In the genomic region with DNA sequence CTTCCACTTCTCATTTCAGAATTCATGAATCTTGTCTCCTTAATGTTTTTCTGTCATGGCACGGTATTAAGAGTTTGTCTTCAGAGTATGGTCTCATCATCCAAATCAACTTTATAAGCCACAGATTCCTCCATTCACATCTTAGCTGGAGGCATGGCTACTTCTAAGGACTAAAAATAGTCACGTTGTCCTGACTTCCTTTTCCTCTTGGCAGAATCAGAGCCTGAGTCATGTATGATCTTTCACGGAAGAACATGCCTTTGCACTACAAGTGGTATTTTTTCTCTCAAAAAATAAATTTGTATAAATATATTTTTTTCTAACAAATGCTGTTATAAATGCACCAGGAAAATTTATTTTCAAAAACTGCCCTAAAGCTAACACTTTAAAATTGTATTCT, we compare ENCODE assay signal across 15 cellular contexts.
A peak's percentile ranks its signal among the peaks of the same experiment; 100 is the strongest.
DNase-seq lines count a peak whose midpoint lies in the region; FAIRE-seq and TF ChIP-seq lines count a peak whose summit lies in the region.
"Had no signal": no experiment of that assay in that cellular context is flagged by ENCODE, and none has a peak within 500 bp of the region (broad histone marks: within the 10 kb centered on the region; RNA-seq: fewer than 3 reads in every experiment).

No MANE protein-coding gene starts in this region.

- no TSS peak for BruUV-seq in OCI-LY7 (replicated peaks; lab: Mats Ljungman, UMichigan)

- peak overlapping the region; percentile 53 for H3K9ac ChIP-seq in adipocyte (ENCODE audit: low read length)
- H3K9ac ChIP-seq: BLaER1 had no signal

- no peaks in the 10 kb centered on the region for H3K9me2 ChIP-seq in OCI-LY7 (ENCODE audit: insufficient read depth, low read length)

- intact Hi-C loops in OCI-LY7 (cut with micrococcal nuclease; ENCODE audit: unreplicated experiment) = loop anchor here (5.0 to 10.0 kb wide), 3 partner anchors 236 to 452 kb away; partner anchors contain the start of gene HMGB1

- no peak overlapping the region for H2AFZ ChIP-seq in OCI-LY7 (ENCODE audit: low read length)

- CTCF ChIA-PET in OCI-LY7 (lab: Charles Lee; ENCODE audit: unreplicated experiment) = no interaction called here

- H3K36me3 ChIP-seq in adipocyte (ENCODE audit: control insufficient read depth, insufficient read depth, low read length, severe bottlenecking) (no peaks in the 10 kb centered on the region), OCI-LY7 (ENCODE audit: insufficient read depth, low read length) (no peaks in the 10 kb centered on the region)
- H3K36me3 ChIP-seq: BLaER1 had no signal

- POLR2A ChIA-PET in OCI-LY7 (lab: Charles Lee) = no interaction called here

- FAIRE-seq in HTR-8/SVneo (lab: Jason Lieb, UNC) (no peak), frontal cortex (lab: Jason Lieb, UNC) (no peak)
- FAIRE-seq: islet of Langerhans had no signal

- DNase-seq in AG08396 (ENCODE audit: low spot score) (peak; percentile 71), HT1080 (ENCODE audit: low read depth) (peak; percentile 74), adipocyte (ENCODE audit: low read depth) (peak; percentile 81), hepatic stellate cell (ENCODE audit: low spot score) (peak; percentile 77), HTR-8/SVneo (ENCODE audit: insufficient read length, low spot score) (no peak), OCI-LY7 (ENCODE audit: low spot score) (no peak), GM20000 (ENCODE audit: low spot score) (no peak), frontal cortex (ENCODE audit: low spot score in 2 of 2) (no peak)
- DNase-seq: activated B cell treated with CpG ODN at 0.5 μM for 24 hours; activated naive CD4-positive, alpha-beta T cell; effector CD4-positive, alpha-beta T cell; NCI-H1092 treated with DMSO at 0.1 percent for 48 hours; stimulated activated CD4-positive, alpha-beta T cell treated with anti-CD3 and anti-CD28 coated beads, Interleukin-2, amount 100 ng/mL, for 48 hours had no signal

- H3K9me3 ChIP-seq in adipocyte (ENCODE audit: control insufficient read depth, low read length) (no peaks in the 10 kb centered on the region), OCI-LY7 (ENCODE audit: low read length) (no peaks in the 10 kb centered on the region)
- H3K9me3 ChIP-seq: BLaER1 had no signal

- no peaks in the 10 kb centered on the region for H3K79me2 ChIP-seq in OCI-LY7 (ENCODE audit: insufficient read depth, low read depth, low read length)

- TF ChIP-seq CTCF in OCI-LY7 (conservative IDR thresholded peaks at IDR 0.05; ENCODE audit: low read length) (no peak), GM20000 (IDR thresholded peaks at IDR 0.05; ENCODE audit: extremely low read depth, missing control alignments) (no peak)

- H3K27ac ChIP-seq in OCI-LY7 (ENCODE audit: low read depth, low read length, poor library complexity, severe bottlenecking) = no peak overlapping the region
- H3K27ac ChIP-seq: BLaER1 had no signal

- no peaks in the 10 kb centered on the region for H3K27me3 ChIP-seq in adipocyte (replicated peaks; ENCODE audit: control insufficient read depth, insufficient read depth, low read length)
- H3K27me3 ChIP-seq: BLaER1 had no signal

- H4K20me1 ChIP-seq in OCI-LY7 (ENCODE audit: insufficient read depth, low read length) = no peaks in the 10 kb centered on the region
- H4K20me1 ChIP-seq: BLaER1 had no signal

- peaks cover 29% of the 10 kb centered on the region for H3K4me1 ChIP-seq in adipocyte (ENCODE audit: control insufficient read depth, insufficient read depth, low read length)
- H3K4me1 ChIP-seq in OCI-LY7 (ENCODE audit: insufficient read depth, low read length, poor library complexity, severe bottlenecking) = no peaks in the 10 kb centered on the region

- H3K4me2 ChIP-seq in OCI-LY7 (ENCODE audit: low read length) = no peak overlapping the region
- H3K4me2 ChIP-seq: BLaER1 had no signal

- H3K4me3 ChIP-seq in adipocyte (ENCODE audit: low read length) (no peak overlapping the region), OCI-LY7 (ENCODE audit: low read depth, low read length, poor library complexity, severe bottlenecking) (no peak overlapping the region)
- H3K4me3 ChIP-seq: BLaER1 had no signal

Comparison
In these comparisons a context has a peak if more than half of its experiments do, and no peak if none do; other contexts are left out.
1. DNase-seq: peak in AG08396 (single experiment), HT1080 (single experiment), adipocyte (single experiment) and hepatic stellate cell (single experiment); none in HTR-8/SVneo (single experiment), OCI-LY7 (single experiment), GM20000 (single experiment) and frontal cortex (0 of 2).